ENCODE assay signal across 2 cellular contexts in the genomic region with DNA sequence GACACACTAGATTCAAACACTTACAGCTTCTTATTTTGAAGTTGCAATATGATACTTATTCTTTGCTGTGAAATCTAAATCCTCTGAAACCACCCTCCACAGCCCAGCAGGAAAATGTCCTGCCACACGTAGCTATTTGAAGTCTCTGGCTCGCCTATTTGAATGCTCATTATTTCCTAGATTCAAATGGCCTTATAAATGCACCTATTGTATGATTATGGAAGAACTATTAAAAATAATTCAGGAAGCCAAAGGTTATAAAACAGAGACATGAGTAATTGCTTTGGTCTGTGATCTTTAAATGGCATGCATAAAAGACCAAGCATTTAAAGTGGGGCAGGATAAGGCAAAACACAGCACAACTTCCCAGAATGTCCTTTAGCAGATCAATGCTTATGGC.
TF ChIP-seq lines count a peak whose summit lies in the region.

No MANE protein-coding gene starts in this region.

TF ChIP-seq in SK-N-SH treated with all-trans-retinoic acid at 6 μM for 48 hours, 23 proteins besides CTCF, POLR2A, EP300 and RAD21 (continued from another document):
- TF ChIP-seq RARB (CRISPR knock-in tag; IDR thresholded peaks at IDR 0.05) (no peak), PPARA (CRISPR knock-in tag; IDR thresholded peaks at IDR 0.05; ENCODE audit: borderline replicate concordance) (no peak), ARNTL (CRISPR knock-in tag; IDR thresholded peaks at IDR 0.05; ENCODE audit: borderline replicate concordance, low read depth) (no peak), SNAI2 (CRISPR knock-in tag; IDR thresholded peaks at IDR 0.05) (no peak), TCF4 (CRISPR knock-in tag; IDR thresholded peaks at IDR 0.05; ENCODE audit: borderline replicate concordance) (no peak), ISL1 (CRISPR knock-in tag; IDR thresholded peaks at IDR 0.05) (no peak), ESRRG (CRISPR knock-in tag; IDR thresholded peaks at IDR 0.05) (no peak)
- TF ChIP-seq, protein P1, sequence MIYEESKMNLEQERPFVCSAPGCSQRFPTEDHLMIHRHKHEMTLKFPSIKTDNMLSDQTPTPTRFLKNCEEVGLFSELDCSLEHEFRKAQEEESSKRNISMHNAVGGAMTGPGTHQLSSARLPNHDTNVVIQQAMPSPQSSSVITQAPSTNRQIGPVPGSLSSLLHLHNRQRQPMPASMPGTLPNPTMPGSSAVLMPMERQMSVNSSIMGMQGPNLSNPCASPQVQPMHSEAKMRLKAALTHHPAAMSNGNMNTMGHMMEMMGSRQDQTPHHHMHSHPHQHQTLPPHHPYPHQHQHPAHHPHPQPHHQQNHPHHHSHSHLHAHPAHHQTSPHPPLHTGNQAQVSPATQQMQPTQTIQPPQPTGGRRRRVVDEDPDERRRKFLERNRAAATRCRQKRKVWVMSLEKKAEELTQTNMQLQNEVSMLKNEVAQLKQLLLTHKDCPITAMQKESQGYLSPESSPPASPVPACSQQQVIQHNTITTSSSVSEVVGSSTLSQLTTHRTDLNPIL (CRISPR knock-in tag; IDR thresholded peaks at IDR 0.05; ENCODE audit: low read depth) = no peak

TF ChIP-seq in endothelial cell of umbilical vein, 7 proteins besides CTCF, POLR2A, EP300 and RAD21 (continued from another document):
- TF ChIP-seq EZH2 (IDR thresholded peaks at IDR 0.05; ENCODE audit: borderline replicate concordance, low read depth, low read length, severe bottlenecking) (no peak), MYC (IDR thresholded peaks at IDR 0.05; ENCODE audit: low read depth, low read length) (no peak)
